In the genomic region with DNA sequence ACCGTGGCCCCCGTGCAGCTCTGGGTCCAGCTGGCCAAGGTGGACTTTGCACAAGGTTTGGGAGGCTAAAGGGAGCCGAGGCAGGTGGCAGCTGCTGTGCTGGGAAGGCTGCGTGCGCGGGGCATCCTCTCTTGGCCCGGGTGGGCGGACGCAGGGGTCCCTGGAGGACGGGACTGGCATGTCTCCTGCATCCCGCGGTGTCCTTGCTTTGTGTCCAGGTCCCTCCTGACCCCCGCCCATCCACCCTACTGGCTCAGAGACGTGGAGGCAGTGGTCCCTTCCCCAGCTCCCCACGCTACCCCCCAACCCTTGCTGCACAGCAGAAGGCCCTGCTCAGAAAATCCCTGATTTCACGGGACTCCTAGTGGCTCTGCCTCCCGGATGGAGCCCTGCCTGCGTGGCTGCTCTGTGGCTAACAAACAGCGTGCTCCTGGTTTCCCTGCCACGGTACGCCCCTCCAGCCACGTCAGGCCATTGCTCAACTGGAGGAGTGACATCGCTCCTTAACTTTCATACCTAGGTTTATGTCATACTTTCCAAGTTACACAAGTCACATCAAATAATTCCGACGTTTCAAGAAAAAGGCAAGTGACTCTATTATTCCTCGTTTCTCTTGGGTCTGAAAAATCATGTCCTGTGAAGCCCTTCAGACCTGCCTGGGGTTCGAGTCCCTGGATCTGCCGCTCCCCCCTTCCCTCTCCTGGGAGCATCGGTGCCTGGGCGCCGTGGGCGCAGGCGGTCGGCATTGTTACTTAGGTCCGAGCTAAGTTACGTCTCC, we compare ENCODE assay signal across 15 cellular contexts.
DNase-seq lines count a peak whose midpoint lies in the region; ATAC-seq and TF ChIP-seq lines count a peak whose summit lies in the region.
"Had no signal": no experiment of that assay in that cellular context is flagged by ENCODE, and none has a peak within 500 bp of the region (broad histone marks: within the 10 kb centered on the region; RNA-seq: fewer than 3 reads in every experiment).

No MANE protein-coding gene starts in this region.

- H3K9me3 Mint-ChIP-seq in neural progenitor cell = peaks cover 2% of the 10 kb centered on the region

- no peaks in the 10 kb centered on the region for H3K36me3 ChIP-seq in DND-41 (ENCODE audit: insufficient read depth, low read length)
- no peaks in the 10 kb centered on the region for H3K36me3 ChIP-seq in Panc1 (ENCODE audit: control insufficient read depth, insufficient read depth, low read length)
- H3K36me3 ChIP-seq in neural progenitor cell = no peaks in the 10 kb centered on the region
- H3K36me3 ChIP-seq in testis (ENCODE audit: low read depth, missing control alignments) = no peaks in the 10 kb centered on the region
- no peaks in the 10 kb centered on the region for H3K36me3 ChIP-seq in esophagus squamous epithelium
- H3K36me3 ChIP-seq: BLaER1 treated with 17β-estradiol and CSF1 and Interleukin-3, amounts not matched to agents 10 nM and 100 nM had no signal

- DNase-seq in DND-41 (no peak), Panc1 (ENCODE audit: low read depth, low spot score) (no peak), neural progenitor cell (ENCODE audit: low spot score) (no peak), testis (no peak), esophagus squamous epithelium (lab: John Stamatoyannopoulos, UW) (no peak), globus pallidus (ENCODE audit: low spot score) (no peak), NCI-H2107 (lab: John Stamatoyannopoulos, UW) (no peak)
- DNase-seq: CD4-positive, CD25-positive, alpha-beta regulatory T cell; DMS153; DMS79; GF-D8; GOT3; IMR-90 had no signal

- H3K4me1 Mint-ChIP-seq in neural progenitor cell = peaks cover 16% of the 10 kb centered on the region
- H3K4me1 Mint-ChIP-seq: B cell had no signal

- no peak overlapping the region for H2AFZ ChIP-seq in DND-41 (ENCODE audit: low read depth, low read length)
- H2AFZ ChIP-seq in neural progenitor cell (replicated peaks) = no peak overlapping the region

- H4K20me1 ChIP-seq in DND-41 (ENCODE audit: insufficient read depth, low read length) (no peaks in the 10 kb centered on the region), neural progenitor cell (ENCODE audit: low read depth) (no peaks in the 10 kb centered on the region)

- peaks cover 6% of the 10 kb centered on the region for H3K27me3 Mint-ChIP-seq in neural progenitor cell (ENCODE audit: insufficient read depth, low read depth)
- H3K27me3 Mint-ChIP-seq: B cell; CD4-positive, CD25-positive, alpha-beta regulatory T cell had no signal

- no peak for TF ChIP-seq POLR2A in testis (IDR thresholded peaks at IDR 0.05)
- TF ChIP-seq POLR2A in esophagus squamous epithelium (IDR thresholded peaks at IDR 0.05) = no peak

- 80 to 89% methylated on average over 25 to 36 of the region's 36 CpGs for WGBS in testis, 2 donors
- WGBS in esophagus squamous epithelium, 2 donors = 80 to 82% methylated on average over 17 to 20 of the region's 36 CpGs

- no peaks in the 10 kb centered on the region for H3K79me2 ChIP-seq in DND-41 (ENCODE audit: insufficient read depth, low read length)
- no peaks in the 10 kb centered on the region for H3K79me2 ChIP-seq in neural progenitor cell (ENCODE audit: low read depth)

- CTCF ChIA-PET in Panc1 (lab: Charles Lee) = interaction anchor here (0.6 kb wide), 1 partner anchor 637 kb away, joined by 3 read pairs; no protein-coding TSS in a partner anchor

- peak overlapping the region; percentile 0; the same call in 1 of the 2 replicates for H3K27ac ChIP-seq in DND-41 (ENCODE audit: low read length)
- no peak overlapping the region for H3K27ac ChIP-seq in Panc1 (ENCODE audit: low read length)
- no peak overlapping the region for H3K27ac ChIP-seq in neural progenitor cell
- no peak overlapping the region for H3K27ac ChIP-seq in testis
- no peak overlapping the region for H3K27ac ChIP-seq in esophagus squamous epithelium
- H3K27ac ChIP-seq: BLaER1 treated with 17β-estradiol and CSF1 and Interleukin-3, amounts not matched to agents 10 nM and 100 nM had no signal

- no TSS peak for BruUV-seq in Panc1 (replicated peaks; lab: Mats Ljungman, UMichigan)

- H3K9ac ChIP-seq in DND-41 (ENCODE audit: low read depth, low read length) (no peak overlapping the region), neural progenitor cell (no peak overlapping the region)
- H3K9ac ChIP-seq: BLaER1 treated with 17β-estradiol and CSF1 and Interleukin-3, amounts not matched to agents 10 nM and 100 nM had no signal

- no peaks in the 10 kb centered on the region for H3K36me3 Mint-ChIP-seq in neural progenitor cell
- H3K36me3 Mint-ChIP-seq: CD4-positive, CD25-positive, alpha-beta regulatory T cell had no signal

- H3K9me3 ChIP-seq in DND-41 (ENCODE audit: insufficient read depth, low read length, severe bottlenecking) (no peaks in the 10 kb centered on the region), Panc1 (ENCODE audit: control insufficient read depth, insufficient read depth, low read depth, low read length) (no peaks in the 10 kb centered on the region), neural progenitor cell (ENCODE audit: low read depth) (no peaks in the 10 kb centered on the region), testis (no peaks in the 10 kb centered on the region), esophagus squamous epithelium (peaks cover 0 to 11% (median 0%) of the 10 kb centered on the region in 3 donors)

- POLR2A ChIA-PET in Panc1 (lab: Charles Lee) = no interaction called here

- intact Hi-C loops in Panc1 (cut with micrococcal nuclease; ENCODE audit: unreplicated experiment) (no loop called here), testis (cut with DNase I; ENCODE audit: low total_unique reads) (no loop called here), esophagus squamous epithelium (cut with DNase I) (no loop called here)

- no peak overlapping the region for H3K4me2 ChIP-seq in DND-41 (ENCODE audit: insufficient read depth, low read length)
- no peak overlapping the region for H3K4me2 ChIP-seq in neural progenitor cell
- H3K4me2 ChIP-seq: BLaER1 treated with 17β-estradiol and CSF1 and Interleukin-3, amounts not matched to agents 10 nM and 100 nM had no signal

- H3K4me3 Mint-ChIP-seq in neural progenitor cell = peak overlapping the region; percentile 62
- H3K4me3 Mint-ChIP-seq: B cell; CD4-positive, CD25-positive, alpha-beta regulatory T cell had no signal

- in situ Hi-C loops in Panc1 (cut with HindIII; ENCODE audit: low pct_unique_long_range_greater_than_20kb, low sequenced_read_pairs) = no loop called here

- H3K4me1 ChIP-seq in DND-41 (ENCODE audit: insufficient read depth, low read length) = peaks cover 20% of the 10 kb centered on the region
- no peaks in the 10 kb centered on the region for H3K4me1 ChIP-seq in Panc1 (ENCODE audit: control insufficient read depth, insufficient read depth, low read length)
- H3K4me1 ChIP-seq in neural progenitor cell = no peaks in the 10 kb centered on the region
- H3K4me1 ChIP-seq in testis = no peaks in the 10 kb centered on the region
- no peaks in the 10 kb centered on the region for H3K4me1 ChIP-seq in esophagus squamous epithelium

- TF ChIP-seq CTCF in DND-41 (IDR thresholded peaks at IDR 0.05; ENCODE audit: borderline replicate concordance, extremely low read depth, low read length, poor library complexity, severe bottlenecking) (no peak), Panc1 (IDR thresholded peaks at IDR 0.05) (no peak), neural progenitor cell (IDR thresholded peaks at IDR 0.05) (no peak), testis (IDR thresholded peaks at IDR 0.05) (no peak), esophagus squamous epithelium (IDR thresholded peaks at IDR 0.05) (no peak)

- no peaks in the 10 kb centered on the region for H3F3A ChIP-seq in neural progenitor cell (ENCODE audit: low read depth)

- ATAC-seq in DND-41 (ENCODE audit: insufficient read depth, low read depth) = no peak
- ATAC-seq in Panc1 = peak; percentile 46; the same call in 1 of the 2 replicates

- peak overlapping the region; percentile 76 for H3K27ac Mint-ChIP-seq in neural progenitor cell
- H3K27ac Mint-ChIP-seq: B cell; CD4-positive, CD25-positive, alpha-beta regulatory T cell had no signal

- H3K4me3 ChIP-seq in DND-41 (ENCODE audit: low read depth in 1 of 2, low read length in 2 of 2) (no peak overlapping the region), Panc1 (ENCODE audit: low read depth in 2 of 2, low read length in 2 of 2) (no peak overlapping the region), neural progenitor cell (no peak overlapping the region), testis (peak overlapping the region; percentile 12 to 24), esophagus squamous epithelium (no peak overlapping the region)
- H3K4me3 ChIP-seq: BLaER1 treated with 17β-estradiol and CSF1 and Interleukin-3, amounts not matched to agents 10 nM and 100 nM had no signal

- H3K27me3 ChIP-seq in DND-41 (ENCODE audit: insufficient read depth, low read length, poor library complexity) (no peaks in the 10 kb centered on the region), Panc1 (ENCODE audit: control insufficient read depth, insufficient read depth, low read length) (no peaks in the 10 kb centered on the region; the same call in 1 of the 2 replicates), neural progenitor cell (no peaks in the 10 kb centered on the region), testis (no peaks in the 10 kb centered on the region), esophagus squamous epithelium (no peaks in the 10 kb centered on the region)
- H3K27me3 ChIP-seq: BLaER1 treated with 17β-estradiol and CSF1 and Interleukin-3, amounts not matched to agents 10 nM and 100 nM had no signal

Comparison
In these comparisons a context has a peak if more than half of its experiments do, and no peak if none do; other contexts are left out.
1. H3K4me3 ChIP-seq: peak in testis (2 of 2); none in DND-41 (0 of 2), Panc1 (0 of 2), neural progenitor cell (single experiment) and esophagus squamous epithelium (0 of 4).